8 cellular contexts compared by ENCODE assay signal in genomic region chr7:26291699-26292538, GRCh38. TPM values are rescaled to one million over a fixed set of nuclear protein-coding genes. Genes with fewer than 3 reads are reported as not detected.
DNase-seq lines count a peak whose midpoint lies in the region; ATAC-seq, FAIRE-seq and TF ChIP-seq lines count a peak whose summit lies in the region.

A gene with protein sequence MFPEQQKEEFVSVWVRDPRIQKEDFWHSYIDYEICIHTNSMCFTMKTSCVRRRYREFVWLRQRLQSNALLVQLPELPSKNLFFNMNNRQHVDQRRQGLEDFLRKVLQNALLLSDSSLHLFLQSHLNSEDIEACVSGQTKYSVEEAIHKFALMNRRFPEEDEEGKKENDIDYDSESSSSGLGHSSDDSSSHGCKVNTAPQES (plus strand): TSS chr7:26291862. CDS start chr7:26346443, 54,581 bp downstream.

- peak within 1 kb of the TSS; percentile 98 for H2AFZ ChIP-seq in GM12878 (ENCODE audit: control insufficient read depth, low read depth, low read length)

- TF ChIP-seq CTCF in GM10266 (IDR thresholded peaks at IDR 0.05; ENCODE audit: control insufficient read depth, insufficient read depth, low read depth, missing control alignments) (peak; percentile 77), HFF-Myc (IDR thresholded peaks at IDR 0.05; ENCODE audit: low read depth, low read length, missing control alignments) (no peak), NB4 (IDR thresholded peaks at IDR 0.05; ENCODE audit: low read depth, low read length) (peak; percentile 42), GM12878 (IDR thresholded peaks at IDR 0.05 in 2 of 3, conservative IDR thresholded peaks at IDR 0.05 in 1 of 3; ENCODE audit: control insufficient read depth in 2 of 3, extremely low read depth in 1 of 3, insufficient read depth in 1 of 3, low read depth in 3 of 3, low read length in 3 of 3) (peak; percentile 54 to 84 (median 54); a peak in 5 of 6 replicates)

- intact Hi-C loops in GM12878 (cut with micrococcal nuclease; ENCODE audit: unreplicated experiment), result loop anchor here (1.0 to 5.0 kb wide), 6 partner anchors 55 to 400 kb away; partner anchors contain the start of genes CBX3 and HNRNPA2B1

- CTCF ChIA-PET in GM12878 (lab: Yijun Ruan, JAX), result interaction anchor here (0.8 to 5.4 kb wide), 19 partner anchors 12 to 399 kb away, joined by 3 to 53 read pairs (median 5); no protein-coding TSS in a partner anchor

- in situ Hi-C loops in GM12878 (cut with MboI), result loop anchor here (5.0 kb wide), 1 partner anchor 90 kb away; the partner anchor contains the start of genes CBX3 and HNRNPA2B1

- H3K9me3 ChIP-seq in GM12878 (replicated peaks; ENCODE audit: control insufficient read depth, insufficient read depth, low read length), result no peaks in the 10 kb centered on the region

- FAIRE-seq in GM12878 (lab: Jason Lieb, UNC), result no peak

- peaks cover 16% of the 10 kb centered on the region for H3K4me1 ChIP-seq in GM12878 (ENCODE audit: control insufficient read depth, insufficient read depth, low read length)

- RAD21 ChIA-PET in GM12878 (lab: Charles Lee; ENCODE audit: unreplicated experiment), result interaction anchor here (0.8 to 3.7 kb wide), 16 partner anchors 39 to 869 kb away, joined by 3 to 36 read pairs (median 6); partner anchors contain the start of gene CBX3

- DNase-seq in GM10266 (ENCODE audit: extremely low spot score), result peak; percentile 71
- no peak for DNase-seq in HFF-Myc (ENCODE audit: extremely low read depth, low read depth)
- DNase-seq in NB4 (ENCODE audit: low read depth), result peak; percentile 91
- peak; percentile 30 to 91 (median 54) for DNase-seq in T-helper 2 cell
- no peak for DNase-seq in GM12878 (ENCODE audit: low read depth, low spot score)
- DNase-seq in islet precursor cell, result peak; percentile 78
- peak; percentile 46 to 47 for DNase-seq in stimulated activated CD4-positive, alpha-beta T cell treated with anti-CD3 and anti-CD28 coated beads, Interleukin-15, amount 100 ng/mL, for 1 hour (ENCODE audit: low read depth in 1 of 2, low spot score in 1 of 2)
- no peak for DNase-seq in dedifferentiated amniotic fluid mesenchymal stem cell (ENCODE audit: extremely low spot score)

- H3K27me3 ChIP-seq in GM12878 (replicated peaks in 1 of 2; ENCODE audit: control insufficient read depth in 2 of 2, insufficient read depth in 2 of 2, low read length in 1 of 2), result no peaks in the 10 kb centered on the region

- H3K9ac ChIP-seq in GM12878 (ENCODE audit: control insufficient read depth, insufficient read depth, low read length), result peak within 1 kb of the TSS; percentile 95

- BruUV-seq in GM12878 (replicated peaks; lab: Mats Ljungman, UMichigan), result no TSS peak

- H3K4me3 ChIP-seq in HFF-Myc (replicated peaks; ENCODE audit: low read depth, low read length) (peak within 1 kb of the TSS; percentile 12; the same call in 1 of the 2 replicates), NB4 (ENCODE audit: low read depth, low read length) (peak within 1 kb of the TSS; percentile 82), GM12878 (peak within 1 kb of the TSS; percentile 98)

- no peaks in the 10 kb centered on the region for H4K20me1 ChIP-seq in GM12878 (ENCODE audit: control insufficient read depth, insufficient read depth)

- peak; percentile 67 for TF ChIP-seq RAD21 in GM12878 (IDR thresholded peaks at IDR 0.05; ENCODE audit: insufficient read depth, low read depth, low read length)

- TF ChIP-seq POLR2A in NB4 (IDR thresholded peaks at IDR 0.05; ENCODE audit: extremely low read depth, insufficient read length) (peak; percentile 50), GM12878 (IDR thresholded peaks at IDR 0.05; ENCODE audit: low read depth, low read length) (peak; percentile 66; the same call in 1 of the 2 replicates)

- H3K79me2 ChIP-seq in GM12878 (ENCODE audit: control insufficient read depth, insufficient read depth, low read length), result peaks cover 43% of the 10 kb centered on the region

- SMC1A ChIA-PET in GM12878 (lab: Charles Lee; ENCODE audit: uncharacterized antibody, unreplicated experiment), result interaction anchor here (0.6 to 5.4 kb wide), 14 partner anchors 12 to 399 kb away, joined by 3 to 55 read pairs (median 4); partner anchors contain the start of gene CBX3

- H3K36me3 ChIP-seq in GM12878 (ENCODE audit: control insufficient read depth in 2 of 2, insufficient read depth in 2 of 2, low read length in 1 of 2), result no peaks in the 10 kb centered on the region; a peak in 1 of 4 replicates

- POLR2A ChIA-PET in GM12878 (lab: Charles Lee), result interaction anchor here (0.8 to 1.7 kb wide), 7 partner anchors 11 to 201 kb away, joined by 3 to 5 read pairs (median 4); partner anchors contain the start of gene CBX3

- H3K27ac ChIP-seq in GM12878 (ENCODE audit: control insufficient read depth, insufficient read depth), result peak within 1 kb of the TSS; percentile 87

- no peak for TF ChIP-seq EP300 in GM12878 (IDR thresholded peaks at IDR 0.05; ENCODE audit: borderline replicate concordance in 1 of 2, control insufficient read depth in 1 of 2, low read depth in 2 of 2, low read length in 2 of 2)

- peak; percentile 80 for ATAC-seq in GM12878

- H3K4me2 ChIP-seq in GM12878 (ENCODE audit: control insufficient read depth, insufficient read depth), result peak within 1 kb of the TSS; percentile 98

- WGBS in GM12878 (ENCODE audit: insufficient coverage, insufficient replicate concordance, low lambda C conversion rate, missing lambda C conversion rate), result under 1% methylated on average over 43 of the region's 74 CpGs

TF ChIP-seq in GM12878, 131 proteins besides CTCF, POLR2A, EP300 and RAD21 (continues in another document):
- TF ChIP-seq SUPT20H (IDR thresholded peaks at IDR 0.05; ENCODE audit: borderline replicate concordance, control insufficient read depth, low read depth, low read length) (no peak), PBX3 (IDR thresholded peaks at IDR 0.05; ENCODE audit: insufficient replicate concordance, low read depth, low read length) (no peak), PAX5 (IDR thresholded peaks at IDR 0.05; ENCODE audit: borderline replicate concordance, low read depth, low read length) (no peak), YY1 (IDR thresholded peaks at IDR 0.05; ENCODE audit: low read depth, low read length) (peak; percentile 80), NBN (IDR thresholded peaks at IDR 0.05) (no peak; the same call in 1 of the 2 replicates), SPI1 (IDR thresholded peaks at IDR 0.05; ENCODE audit: borderline replicate concordance, insufficient read depth, low read depth, low read length) (peak; percentile 45; the same call in 1 of the 2 replicates), POU2F2 (IDR thresholded peaks at IDR 0.05; ENCODE audit: borderline replicate concordance, low read depth, low read length) (no peak; the same call in 2 of the 3 replicates)
- TF ChIP-seq, protein P1, sequence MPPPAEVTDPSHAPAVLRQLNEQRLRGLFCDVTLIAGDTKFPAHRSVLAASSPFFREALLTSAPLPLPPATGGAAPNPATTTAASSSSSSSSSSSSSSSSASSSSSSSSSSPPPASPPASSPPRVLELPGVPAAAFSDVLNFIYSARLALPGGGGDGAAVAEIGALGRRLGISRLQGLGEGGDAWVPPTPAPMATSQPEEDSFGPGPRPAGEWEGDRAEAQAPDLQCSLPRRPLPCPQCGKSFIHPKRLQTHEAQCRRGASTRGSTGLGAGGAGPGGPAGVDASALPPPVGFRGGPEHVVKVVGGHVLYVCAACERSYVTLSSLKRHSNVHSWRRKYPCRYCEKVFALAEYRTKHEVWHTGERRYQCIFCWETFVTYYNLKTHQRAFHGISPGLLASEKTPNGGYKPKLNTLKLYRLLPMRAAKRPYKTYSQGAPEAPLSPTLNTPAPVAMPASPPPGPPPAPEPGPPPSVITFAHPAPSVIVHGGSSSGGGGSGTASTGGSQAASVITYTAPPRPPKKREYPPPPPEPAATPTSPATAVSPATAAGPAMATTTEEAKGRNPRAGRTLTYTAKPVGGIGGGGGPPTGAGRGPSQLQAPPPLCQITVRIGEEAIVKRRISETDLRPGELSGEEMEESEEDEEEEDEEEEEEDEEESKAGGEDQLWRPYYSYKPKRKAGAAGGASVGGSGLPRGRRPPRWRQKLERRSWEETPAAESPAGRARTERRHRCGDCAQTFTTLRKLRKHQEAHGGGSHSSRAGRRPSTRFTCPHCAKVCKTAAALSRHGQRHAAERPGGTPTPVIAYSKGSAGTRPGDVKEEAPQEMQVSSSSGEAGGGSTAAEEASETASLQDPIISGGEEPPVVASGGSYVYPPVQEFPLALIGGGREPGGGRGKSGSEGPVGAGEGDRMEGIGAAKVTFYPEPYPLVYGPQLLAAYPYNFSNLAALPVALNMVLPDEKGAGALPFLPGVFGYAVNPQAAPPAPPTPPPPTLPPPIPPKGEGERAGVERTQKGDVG (CRISPR knock-in tag; IDR thresholded peaks at IDR 0.05), result no peak

RNA-seq across cellular contexts. Expression of the gene that starts here (rescaled TPM):
- 16.4 and 17.4 TPM in 2 replicates for total RNA-seq in GM12878 (2013; cell fraction: nucleolus; rRNA removed)
- total RNA-seq in GM12878 (2014; rRNA removed), result 22.5 and 26.1 TPM in 2 replicates
- total RNA-seq in GM12878 (2014; rRNA removed; fragmentation: Illumina TruSeq; extraction: Trizol), result 32.7 and 33.2 TPM in 2 replicates
- total RNA-seq in GM12878 (2021), result 30.4 and 30.8 TPM in 2 replicates
- 8.9 TPM for polyA plus RNA-seq in GM12878 (2011; ENCODE audit: low read depth)
- polyA plus RNA-seq in GM12878 (2011; rRNA removed), result 53.2 and 75.9 TPM in 2 replicates
- polyA plus RNA-seq in GM12878 (2011; cell fraction: cytosol; rRNA removed), result 18.6 and 19.2 TPM in 2 replicates
- 18.8 and 20.3 TPM in 2 replicates for polyA plus RNA-seq in GM12878 (2011; cell fraction: nucleus; rRNA removed)
- polyA plus RNA-seq in GM12878 (2012), result 12.6 and 21.3 TPM in 2 replicates
- polyA plus RNA-seq in GM12878 (2014; fragmentation: Illumina TruSeq; extraction: Trizol), result 29.5 and 37.1 TPM in 2 replicates
- polyA plus RNA-seq in GM12878 (2014; fragmentation: Nextera tagmentation; extraction: Ambion mirVana), result 10 to 100 TPM; 22.9 to 29.7 TPM
- 15.5 and 22.0 TPM in 2 replicates for polyA plus RNA-seq in GM12878 (2014; rRNA removed)
- polyA plus RNA-seq in GM12878 (2016; fragmentation: Nextera tagmentation; extraction: Ambion mirVana), result 10 to 100 TPM; 45.4 to 56.2 TPM
- 17.6 and 33.0 TPM in 2 replicates for polyA minus RNA-seq in GM12878 (2011; rRNA and poly(A)+ RNA removed)
- polyA minus RNA-seq in GM12878 (2011; cell fraction: cytosol; rRNA and poly(A)+ RNA removed), result 8.2 and 11.4 TPM in 2 replicates
- polyA minus RNA-seq in GM12878 (2011; cell fraction: nucleus; rRNA and poly(A)+ RNA removed), result 7.9 and 8.5 TPM in 2 replicates

Comparison
In these comparisons a context has a peak if more than half of its experiments do, and no peak if none do; other contexts are left out.
1. DNase-seq: peak in GM10266 (single experiment), NB4 (single experiment), T-helper 2 cell (5 of 5), islet precursor cell (single experiment) and stimulated activated CD4-positive, alpha-beta T cell treated with anti-CD3 and anti-CD28 coated beads, Interleukin-15, amount 100 ng/mL, for 1 hour (2 of 2); none in HFF-Myc (single experiment), GM12878 (single experiment) and dedifferentiated amniotic fluid mesenchymal stem cell (single experiment).
2. H3K4me3 ChIP-seq: peak in every context shown above with its lines; median percentile 98 in GM12878; 82 in NB4; 12 in HFF-Myc.